ENCODE assay signal across 25 cellular contexts in genomic region chr2:214246417-214246816, GRCh38.
"Had no signal": no experiment of that assay in that cellular context is flagged by ENCODE, and none has a peak within 500 bp of the region (broad histone marks: within the 10 kb centered on the region; RNA-seq: fewer than 3 reads in every experiment).

No MANE protein-coding gene starts in this region.

- DNase-seq: Kasumi-1, MM.1S, NCI-H1092 treated with DMSO at 0.1 percent for 48 hours, NCI-H1436, NCI-H187, NCI-H2029, NCI-H2081 treated with DMSO at 0.1 percent for 48 hours, NCI-H2171, NCI-H226, NCI-H446, NCI-H510A, NCI-H524 treated with DMSO at 0.1 percent for 48 hours, NCI-H69, NCI-H774, Right ventricle myocardium superior, RPMI8226, SIG-M5, SK-N-SH, SW 1271, T-cell had no signal

- H3K4me2 ChIP-seq: KMS-11, SK-N-SH had no signal

- H3K4me1 Mint-ChIP-seq: IgD-negative memory B cell, T-cell had no signal

- ATAC-seq: K562, T-cell had no signal

- H3K9me3 Mint-ChIP-seq: IgD-negative memory B cell had no signal

- H3K27ac ChIP-seq: HL-60, KMS-11, SJSA1 had no signal

- H3K27me3 ChIP-seq: SJSA1 had no signal

- H3K36me3 Mint-ChIP-seq: IgD-negative memory B cell, T-cell had no signal

- H3K36me3 ChIP-seq: SJSA1 had no signal

- H3K27me3 Mint-ChIP-seq: IgD-negative memory B cell, T-cell had no signal

- H3K4me3 Mint-ChIP-seq: IgD-negative memory B cell, T-cell had no signal

- H3K27ac Mint-ChIP-seq: IgD-negative memory B cell, T-cell had no signal

- H3K9ac ChIP-seq: KMS-11, SK-N-SH had no signal

- H3K4me1 ChIP-seq: SJSA1 had no signal

- H3K9me3 ChIP-seq: SJSA1, SK-N-SH had no signal

- H3K4me3 ChIP-seq: K562, SJSA1 had no signal
